36 cellular contexts compared by ENCODE assay signal in genomic region chr9:71073494-71073893, GRCh38. TPM values are rescaled to one million over a fixed set of nuclear protein-coding genes. Genes with fewer than 3 reads are reported as not detected.
"Had no signal": no experiment of that assay in that cellular context is flagged by ENCODE, and none has a peak within 500 bp of the region (broad histone marks: within the 10 kb centered on the region; RNA-seq: fewer than 3 reads in every experiment).

No MANE protein-coding gene starts in this region.

- ATAC-seq: activated CD4-positive, alpha-beta T cell treated with anti-CD3 and anti-CD28 coated beads for 36 hours; activated CD4-positive, CD25-positive, alpha-beta regulatory T cell treated with anti-CD3 and anti-CD28 coated beads, Interleukin-2, amount 50 U/mL, for 24 hours; activated CD8-positive, alpha-beta memory T cell treated with anti-CD3 and anti-CD28 coated beads, Interleukin-2, amount 10 ng/mL, durations not matched to agents 7 days and 5 days; activated CD8-positive, alpha-beta T cell treated with anti-CD3 and anti-CD28 coated beads, Interleukin-2, amount 10 ng/mL, durations not matched to agents 7 days and 5 days; activated naive CD4-positive, alpha-beta T cell treated with anti-CD3 and anti-CD28 coated beads, Interleukin-2, amount 50 U/mL, for 72 hours; body of pancreas; WTC11 had no signal

- H3K4me1 ChIP-seq: adrenal gland, body of pancreas, breast epithelium had no signal

- H3K36me3 ChIP-seq: adrenal gland, brain microvascular endothelial cell, breast epithelium, WERI-Rb-1 had no signal

- H3K27me3 ChIP-seq: adrenal gland, body of pancreas, brain microvascular endothelial cell, breast epithelium had no signal

- H3K27ac ChIP-seq: adrenal gland, body of pancreas, brain microvascular endothelial cell, breast epithelium, WERI-Rb-1 had no signal

- H3K4me3 ChIP-seq: adrenal gland, body of pancreas, breast epithelium had no signal

- FAIRE-seq: astrocyte, colon, TTC549 had no signal

- DNase-seq: activated CD4-positive, alpha-beta memory T cell treated with anti-CD3 and anti-CD28 coated beads, Interleukin-2, amount 10 ng/mL, durations not matched to agents 7 days and 5 days; activated CD4-positive, alpha-beta T cell treated with anti-CD3 and anti-CD28 coated beads for 1 hour; activated CD4-positive, alpha-beta T cell treated with anti-CD3 and anti-CD28 coated beads for 36 hours; activated CD4-positive, alpha-beta T cell treated with anti-CD3 and anti-CD28 coated beads for 48 hours; activated CD4-positive, alpha-beta T cell treated with anti-CD3 and anti-CD28 coated beads, Interleukin-2, amount 10 ng/mL, durations not matched to agents 7 days and 5 days; activated CD4-positive, alpha-beta T cell treated with anti-CD3 and anti-CD28 coated beads, Interleukin-2, amount 50 U/mL, for 48 hours; activated CD4-positive, CD25-positive, alpha-beta regulatory T cell; activated CD8-positive, alpha-beta memory T cell treated with anti-CD3 and anti-CD28 coated beads for 24 hours; activated CD8-positive, alpha-beta memory T cell treated with anti-CD3 and anti-CD28 coated beads, Interleukin-2, amount 10 ng/mL, durations not matched to agents 7 days and 5 days; activated CD8-positive, alpha-beta memory T cell treated with anti-CD3 and anti-CD28 coated beads, Interleukin-2, amount 50 U/mL, for 48 hours; activated CD8-positive, alpha-beta T cell treated with anti-CD3 and anti-CD28 coated beads, Interleukin-2, amount 10 ng/mL, durations not matched to agents 7 days and 5 days; activated effector memory CD4-positive, alpha-beta T cell treated with Interleukin-2 at 50 U/mL for 16 hours; activated gamma-delta T cell treated with Interleukin-2 at 50 U/mL for 16 hours; activated naive CD4-positive, alpha-beta T cell; activated naive CD4-positive, alpha-beta T cell treated with anti-CD3 and anti-CD28 coated beads for 36 hours; activated naive CD4-positive, alpha-beta T cell treated with anti-CD3 and anti-CD28 coated beads, Interleukin-2, amount 50 U/mL, for 16 hours; activated naive CD8-positive, alpha-beta T cell treated with anti-CD3 and anti-CD28 coated beads for 36 hours; activated T-cell treated with anti-CD3 and anti-CD28 coated beads, Interleukin-2, amount 50 U/mL, for 24 hours; activated T-cell treated with anti-CD3 and anti-CD28 coated beads, Interleukin-2, amount 50 U/mL, for 48 hours; adrenal gland; amniotic stem cell; aorta; body of pancreas; brain microvascular endothelial cell; central memory CD4-positive, alpha-beta T cell; T-helper 2 cell; T-helper 9 cell; WERI-Rb-1 had no signal

- H3K9me3 ChIP-seq: adrenal gland, body of pancreas, breast epithelium had no signal

RNA-seq across cellular contexts. Expression of gene TRPM3, which starts 47.9 kb away (rescaled TPM):
- total RNA-seq: activated CD4-positive, alpha-beta memory T cell treated with anti-CD3 and anti-CD28 coated beads, Interleukin-2, amount 10 ng/mL, durations not matched to agents 7 days and 5 days; activated CD4-positive, alpha-beta T cell treated with anti-CD3 and anti-CD28 coated beads for 36 hours; activated CD4-positive, alpha-beta T cell treated with anti-CD3 and anti-CD28 coated beads, Interleukin-2, amount 10 ng/mL, durations not matched to agents 7 days and 5 days; activated CD8-positive, alpha-beta memory T cell treated with anti-CD3 and anti-CD28 coated beads, Interleukin-2, amount 10 ng/mL, durations not matched to agents 7 days and 5 days; activated CD8-positive, alpha-beta T cell treated with anti-CD3 and anti-CD28 coated beads, Interleukin-2, amount 10 ng/mL, durations not matched to agents 7 days and 5 days; activated naive CD8-positive, alpha-beta T cell treated with anti-CD3 and anti-CD28 coated beads for 36 hours; activated T-helper 2 cell treated with anti-CD3 and anti-CD28 coated beads, Interferon-gamma antibody, Interleukin-2, Interleukin-4, amounts not matched to agents 10 μg/mL and 5 μg/mL and 100 μg/mL, durations not matched to agents 14 hours and 24 hours and 36 hours had no signal
